Comparison of ENCODE assay signal across 16 cellular contexts in genomic region chr12:16492240-16492639, GRCh38.
"Had no signal": no experiment of that assay in that cellular context is flagged by ENCODE, and none has a peak within 500 bp of the region (broad histone marks: within the 10 kb centered on the region; RNA-seq: fewer than 3 reads in every experiment).

No MANE protein-coding gene starts in this region.

- H3K4me3 Mint-ChIP-seq: activated T-cell treated with anti-CD3 and anti-CD28 coated beads, Interleukin-2, amount 50 U/mL, for 72 hours; central memory CD8-positive, alpha-beta T cell; memory B cell; naive B cell; neural crest cell had no signal

- H3K9me3 Mint-ChIP-seq: memory B cell, neural crest cell had no signal

- H3K27ac ChIP-seq: ascending aorta, colonic mucosa, thyroid gland had no signal

- H3K36me3 Mint-ChIP-seq: memory B cell, naive B cell had no signal

- H3K36me3 ChIP-seq: ascending aorta, colonic mucosa, thyroid gland had no signal

- H3K4me1 Mint-ChIP-seq: central memory CD8-positive, alpha-beta T cell; memory B cell; naive B cell; neural crest cell had no signal

- DNase-seq: activated CD4-positive, alpha-beta T cell treated with anti-CD3 and anti-CD28 coated beads for 1 hour; activated effector memory CD4-positive, alpha-beta T cell treated with anti-CD3 and anti-CD28 coated beads, Interleukin-2, amount 50 U/mL, for 16 hours; activated naive CD4-positive, alpha-beta T cell treated with anti-CD3 and anti-CD28 coated beads, Interleukin-2, amount 50 U/mL, for 16 hours; activated T-cell treated with anti-CD3 and anti-CD28 coated beads, Interleukin-2, amount 50 U/mL, for 72 hours; colonic mucosa; foreskin melanocyte; mucosa of descending colon; naive B cell; stimulated activated CD4-positive, alpha-beta T cell treated with anti-CD3 and anti-CD28 coated beads, Interleukin-2, amount 100 ng/mL, for 24 hours; stimulated activated naive CD4-positive, alpha-beta T cell treated with Interleukin-2 at 50 U/mL for 16 hours; thyroid gland had no signal

- H3K27ac Mint-ChIP-seq: activated T-cell treated with anti-CD3 and anti-CD28 coated beads, Interleukin-2, amount 50 U/mL, for 72 hours; memory B cell; naive B cell; progenitor cell of endocrine pancreas had no signal

- H3K27me3 Mint-ChIP-seq: central memory CD8-positive, alpha-beta T cell; memory B cell; naive B cell; progenitor cell of endocrine pancreas had no signal

- H3K27me3 ChIP-seq: ascending aorta, colonic mucosa, thyroid gland had no signal

- H3K4me1 ChIP-seq: ascending aorta, colonic mucosa had no signal

- H3K9me3 ChIP-seq: ascending aorta, colonic mucosa, mucosa of descending colon, thyroid gland had no signal

- ATAC-seq: activated T-cell treated with anti-CD3 and anti-CD28 coated beads, Interleukin-2, amount 50 U/mL, for 72 hours had no signal

- H3K4me3 ChIP-seq: ascending aorta, colonic mucosa, mucosa of descending colon, thyroid gland had no signal
